Comparison of ENCODE assay signal across 16 cellular contexts in the genomic region with DNA sequence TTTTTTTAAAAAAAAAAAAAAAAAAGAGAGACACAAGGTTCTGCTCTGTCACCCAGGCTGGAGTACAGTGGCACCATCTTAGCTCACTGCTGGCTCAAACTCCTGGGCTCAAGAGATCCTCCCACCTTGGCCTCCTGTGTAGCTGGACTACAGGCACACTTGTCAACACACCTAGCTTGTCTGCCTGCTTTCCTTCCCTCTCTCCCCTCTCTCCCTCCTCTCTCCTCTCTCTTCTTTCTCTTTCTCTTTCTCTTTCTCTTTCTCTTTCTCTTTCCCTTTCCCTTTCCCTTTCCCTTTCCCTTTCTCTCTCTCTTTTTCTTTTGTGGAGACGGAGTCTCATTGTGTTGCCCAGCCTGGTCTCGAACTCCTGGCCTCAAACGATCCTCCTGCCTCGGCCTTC.
DNase-seq lines count a peak whose midpoint lies in the region; ATAC-seq, FAIRE-seq and TF ChIP-seq lines count a peak whose summit lies in the region.
"Had no signal": no experiment of that assay in that cellular context is flagged by ENCODE, and none has a peak within 500 bp of the region (broad histone marks: within the 10 kb centered on the region; RNA-seq: fewer than 3 reads in every experiment).

No MANE protein-coding gene starts in this region.

- peaks cover 0 to 13% (median 10%) of the 10 kb centered on the region in 3 donors for H3K36me3 ChIP-seq in pancreas

- TF ChIP-seq CTCF in chondrocyte (IDR thresholded peaks at IDR 0.05) (no peak), pancreas (IDR thresholded peaks at IDR 0.05) (no peak), RWPE1 (conservative IDR thresholded peaks at IDR 0.05; ENCODE audit: low read depth) (no peak)

- peak overlapping the region; percentile 63 for H3K27ac Mint-ChIP-seq in chondrocyte (ENCODE audit: unreplicated experiment)

- no peaks in the 10 kb centered on the region for H3K9me3 ChIP-seq in pancreas
- H3K9me3 ChIP-seq: thyroid gland had no signal

- peaks cover 10% of the 10 kb centered on the region for H3K4me1 Mint-ChIP-seq in chondrocyte (ENCODE audit: low read depth)

- peak; percentile 48 to 75 for ATAC-seq in activated CD4-positive, CD25-positive, alpha-beta regulatory T cell treated with anti-CD3 and anti-CD28 coated beads, Interleukin-2, amount 50 U/mL, for 24 hours
- ATAC-seq in pancreas = peak in 3 of 4 donors; percentile 23 to 34 (median 34)
- ATAC-seq in GM18907 (IDR thresholded peaks at IDR 0.05; ENCODE audit: unreplicated experiment) = no peak

- POLR2A ChIA-PET in RWPE1 (lab: Yijun Ruan, JAX; ENCODE audit: low non-redundant PET) = no interaction called here

- H3K9me3 Mint-ChIP-seq in chondrocyte (ENCODE audit: low read depth) = peaks cover 2% of the 10 kb centered on the region

- H3K27ac ChIP-seq in pancreas = no peak overlapping the region
- no peak overlapping the region for H3K27ac ChIP-seq in RWPE1
- H3K27ac ChIP-seq: GM23248, thyroid gland had no signal

- H3K27me3 ChIP-seq in pancreas = no peaks in the 10 kb centered on the region
- H3K27me3 ChIP-seq: thyroid gland had no signal

- H3K4me3 ChIP-seq in pancreas = no peak overlapping the region
- H3K4me3 ChIP-seq: GM23248, thyroid gland had no signal

- H3K27me3 Mint-ChIP-seq in chondrocyte (ENCODE audit: low read depth) = no peaks in the 10 kb centered on the region

- DNase-seq in activated CD4-positive, CD25-positive, alpha-beta regulatory T cell (lab: John Stamatoyannopoulos, UW) = no peak
- peak; percentile 80 for DNase-seq in OCI-M1 (lab: John Stamatoyannopoulos, UW)
- no peak for DNase-seq in chondrocyte (ENCODE audit: low spot score)
- DNase-seq in pancreas = no peak
- DNase-seq in kidney glomerular epithelial cell (lab: John Stamatoyannopoulos, UW) = no peak
- DNase-seq in RWPE1 (ENCODE audit: low spot score) = no peak
- DNase-seq: activated effector memory CD4-positive, alpha-beta T cell treated with Interleukin-2 at 50 U/mL for 16 hours; cortex of kidney; DMS53; GM23248; NCI-H1105 treated with DMSO at 0.1 percent for 48 hours; NCI-H526 treated with DMSO at 0.1 percent for 48 hours; Right ventricle myocardium superior; thyroid gland had no signal

- WGBS in pancreas, 2 donors = 95% methylated on average over 4 of the region's 4 CpGs

- H3K4me1 ChIP-seq in pancreas = no peaks in the 10 kb centered on the region

- H3K4me3 Mint-ChIP-seq in chondrocyte (ENCODE audit: unreplicated experiment) = no peak overlapping the region

- CTCF ChIA-PET in RWPE1 (lab: Yijun Ruan, JAX) = interaction anchor here (0.5 kb wide), 1 partner anchor 149 kb away, joined by 3 read pairs; no protein-coding TSS in a partner anchor

- no peak for FAIRE-seq in pancreas (lab: Jason Lieb, UNC)

- peaks cover 6% of the 10 kb centered on the region for H3K36me3 Mint-ChIP-seq in chondrocyte (ENCODE audit: low read depth)

- intact Hi-C loops in pancreas (cut with DNase I) = no loop called here
